Comparison of ENCODE assay signal across 9 cellular contexts in genomic region chr9:15513335-15513734, GRCh38. TPM values are rescaled to one million over a fixed set of nuclear protein-coding genes. Genes with fewer than 3 reads are reported as not detected.
A peak's percentile ranks its signal among the peaks of the same experiment; 100 is the strongest.
DNase-seq lines count a peak whose midpoint lies in the region; ATAC-seq and TF ChIP-seq lines count a peak whose summit lies in the region.
"Had no signal": no experiment of that assay in that cellular context is flagged by ENCODE, and none has a peak within 500 bp of the region (broad histone marks: within the 10 kb centered on the region; RNA-seq: fewer than 3 reads in every experiment).

No MANE protein-coding gene starts in this region.

- no peak overlapping the region for H3K23ac ChIP-seq in mesenchymal stem cell (ENCODE audit: low read length in 2 of 2)

- peak; percentile 12 to 51 (median 51); a peak in 5 of 6 replicates for TF ChIP-seq CTCF in HCT116 (IDR thresholded peaks at IDR 0.05 in 2 of 3, conservative IDR thresholded peaks at IDR 0.05 in 1 of 3; ENCODE audit: borderline replicate concordance in 1 of 3, insufficient read depth in 1 of 3, low read depth in 2 of 3, low read length in 2 of 3)

- CTCF ChIA-PET in HCT116 (lab: Charles Lee): interaction anchor here (1.3 kb wide), 1 partner anchor 20 kb away, joined by 4 read pairs; no protein-coding TSS in a partner anchor

- no peak overlapping the region for H2AK5ac ChIP-seq in mesenchymal stem cell (ENCODE audit: low read length, severe bottlenecking)

- intact Hi-C loops in HCT116 (cut with micrococcal nuclease): loop anchor here (5.0 kb wide), 1 partner anchor 39 kb away; the partner anchor contains the start of gene CCDC171

- no peaks in the 10 kb centered on the region for H3K9me2 ChIP-seq in HCT116 (ENCODE audit: insufficient read depth)

- H3K4me1 ChIP-seq in HCT116 (ENCODE audit: control insufficient read depth in 1 of 2, insufficient read depth in 2 of 2, low read length in 2 of 2) (peaks cover 11 to 27% of the 10 kb centered on the region in 2 experiments), mesenchymal stem cell (ENCODE audit: control insufficient read depth, insufficient read depth, low read depth, low read length) (no peaks in the 10 kb centered on the region)

- no peak overlapping the region for H2BK120ac ChIP-seq in mesenchymal stem cell (ENCODE audit: low read depth, low read length)

- H3K9me3 ChIP-seq in HCT116 (ENCODE audit: control insufficient read depth in 1 of 2, insufficient read depth in 1 of 2, low read depth in 1 of 2, low read length in 2 of 2) (no peaks in the 10 kb centered on the region), mesenchymal stem cell (ENCODE audit: control insufficient read depth, low read length) (no peaks in the 10 kb centered on the region)

- no peak for TF ChIP-seq POLR2A in HCT116 (IDR thresholded peaks at IDR 0.05; ENCODE audit: borderline replicate concordance, extremely low read depth, insufficient read depth, insufficient read length)

- H2BK15ac ChIP-seq in mesenchymal stem cell (ENCODE audit: low read depth, poor library complexity, severe bottlenecking): no peak overlapping the region

- no peak overlapping the region for H3K27ac ChIP-seq in HCT116 (ENCODE audit: low read depth, low read length)
- H3K27ac ChIP-seq in mesenchymal stem cell (ENCODE audit: low read length, poor library complexity, severe bottlenecking): no peak overlapping the region

- H3K14ac ChIP-seq in mesenchymal stem cell (ENCODE audit: low read length in 2 of 2): no peak overlapping the region

- H2BK12ac ChIP-seq in mesenchymal stem cell (ENCODE audit: low read length in 2 of 2): no peak overlapping the region

- ATAC-seq in HCT116 (peak; percentile 33), HG02870 (IDR thresholded peaks at IDR 0.05; ENCODE audit: unreplicated experiment) (no peak)

- RAD21 ChIA-PET in HCT116 (lab: Charles Lee; ENCODE audit: low non-redundant PET in 1 of 2, low total read pairs in 2 of 2, uncharacterized antibody in 2 of 2, unreplicated experiment in 2 of 2): no interaction called here

- no peak for TF ChIP-seq RAD21 in HCT116 (IDR thresholded peaks at IDR 0.05; ENCODE audit: low read depth)

- peaks cover 0 to 5% (median 0%) of the 10 kb centered on the region in 3 donors for H3K36me3 Mint-ChIP-seq in immature natural killer cell

- BruUV-seq in HCT116 (replicated peaks; lab: Mats Ljungman, UMichigan): no TSS peak

- peaks cover 3% of the 10 kb centered on the region for H3K79me1 ChIP-seq in mesenchymal stem cell (replicated peaks; ENCODE audit: low read length, poor library complexity, severe bottlenecking)

- H2AFZ ChIP-seq in HCT116 (ENCODE audit: low read depth, low read length, poor library complexity, severe bottlenecking) (peak overlapping the region; percentile 63), mesenchymal stem cell (ENCODE audit: low read depth, low read length) (no peak overlapping the region)

- peaks cover 22% of the 10 kb centered on the region for H3K79me2 ChIP-seq in HCT116 (ENCODE audit: insufficient read depth, low read length)

- no peak overlapping the region for H3K4me3 Mint-ChIP-seq in immature natural killer cell

- H3K9ac ChIP-seq in HCT116 (ENCODE audit: low read length) (no peak overlapping the region), mesenchymal stem cell (ENCODE audit: low read length) (no peak overlapping the region)

- H3K36me3 ChIP-seq in HCT116 (ENCODE audit: control insufficient read depth in 1 of 2, insufficient read depth in 2 of 2, low read length in 2 of 2) (peaks cover under 1 to 4% of the 10 kb centered on the region in 2 experiments; a peak in 1 of 4 replicates), mesenchymal stem cell (ENCODE audit: control insufficient read depth in 1 of 2, insufficient read depth in 2 of 2, low read depth in 1 of 2, low read length in 2 of 2) (no peaks in the 10 kb centered on the region)

- POLR2A ChIA-PET in HCT116 (lab: Charles Lee): interaction anchor here (1.6 kb wide), 1 partner anchor 40 kb away, joined by 4 read pairs; the partner anchor contains the start of gene CCDC171

- no CpG with 5 or more reads among the region's 1 CpG for WGBS in mesenchymal stem cell

- H3K9me3 Mint-ChIP-seq in immature natural killer cell: peaks cover 0 to 1% (median 0%) of the 10 kb centered on the region in 6 donors

- H3K27me3 ChIP-seq in HCT116 (ENCODE audit: insufficient read depth, low read length) (no peaks in the 10 kb centered on the region), mesenchymal stem cell (ENCODE audit: control insufficient read depth in 1 of 2, insufficient read depth in 1 of 2, low read length in 2 of 2) (no peaks in the 10 kb centered on the region)

- H4K8ac ChIP-seq in mesenchymal stem cell (ENCODE audit: low read length): no peak overlapping the region

- no peaks in the 10 kb centered on the region for H4K20me1 ChIP-seq in HCT116 (ENCODE audit: insufficient read depth)

- H3K27me3 Mint-ChIP-seq in immature natural killer cell (ENCODE audit: low read depth in 3 of 3): peaks cover 11 to 17% (median 14%) of the 10 kb centered on the region in 3 donors

- peak overlapping the region; percentile 40 for H3K4me2 ChIP-seq in HCT116 (ENCODE audit: low read length)
- H3K4me2 ChIP-seq in mesenchymal stem cell (ENCODE audit: low read length, poor library complexity, severe bottlenecking): no peak overlapping the region

- peak; percentile 9 to 29 for DNase-seq in NCI-H2081 (lab: John Stamatoyannopoulos, UW)
- no peak for DNase-seq in NCI-H2081 treated with DMSO at 0.1 percent for 48 hours (lab: John Stamatoyannopoulos, UW)
- DNase-seq in HCT116 (ENCODE audit: low read depth, low spot score): peak; percentile 41
- peak; percentile 25 for DNase-seq in SK-N-DZ (ENCODE audit: low spot score)
- peak; percentile 22 for DNase-seq in mesenchymal stem cell
- no peak for DNase-seq in immature natural killer cell
- no peak for DNase-seq in effector CD4-positive, alpha-beta T cell
- DNase-seq: SHP77 treated with DMSO at 0.1 percent for 48 hours had no signal

- no peak overlapping the region for H3K18ac ChIP-seq in mesenchymal stem cell (ENCODE audit: low read depth in 1 of 2, low read length in 2 of 2)

- no peak overlapping the region for H4K91ac ChIP-seq in mesenchymal stem cell (ENCODE audit: low read length)

- H3K27ac Mint-ChIP-seq in immature natural killer cell: peak overlapping the region in 1 of 6 donors; percentile 54

- H3K4me3 ChIP-seq in HCT116 (replicated peaks in 1 of 2; ENCODE audit: low read depth in 1 of 2, low read length in 2 of 2) (no peak overlapping the region), mesenchymal stem cell (ENCODE audit: insufficient read depth in 1 of 2, low read depth in 1 of 2, low read length in 2 of 2) (no peak overlapping the region)

- H3K4me1 Mint-ChIP-seq in immature natural killer cell: peaks cover 22 to 27% of the 10 kb centered on the region in 2 donors

- H2BK5ac ChIP-seq in mesenchymal stem cell (ENCODE audit: low read depth, low read length, poor library complexity, severe bottlenecking): no peak overlapping the region

- H3K4ac ChIP-seq in mesenchymal stem cell (ENCODE audit: low read depth in 1 of 2, low read length in 2 of 2): peak overlapping the region in 1 of 2 experiments; percentile 28

TF ChIP-seq in HCT116, 20 proteins besides CTCF, POLR2A, EP300 and RAD21:
- TF ChIP-seq, protein P1, sequence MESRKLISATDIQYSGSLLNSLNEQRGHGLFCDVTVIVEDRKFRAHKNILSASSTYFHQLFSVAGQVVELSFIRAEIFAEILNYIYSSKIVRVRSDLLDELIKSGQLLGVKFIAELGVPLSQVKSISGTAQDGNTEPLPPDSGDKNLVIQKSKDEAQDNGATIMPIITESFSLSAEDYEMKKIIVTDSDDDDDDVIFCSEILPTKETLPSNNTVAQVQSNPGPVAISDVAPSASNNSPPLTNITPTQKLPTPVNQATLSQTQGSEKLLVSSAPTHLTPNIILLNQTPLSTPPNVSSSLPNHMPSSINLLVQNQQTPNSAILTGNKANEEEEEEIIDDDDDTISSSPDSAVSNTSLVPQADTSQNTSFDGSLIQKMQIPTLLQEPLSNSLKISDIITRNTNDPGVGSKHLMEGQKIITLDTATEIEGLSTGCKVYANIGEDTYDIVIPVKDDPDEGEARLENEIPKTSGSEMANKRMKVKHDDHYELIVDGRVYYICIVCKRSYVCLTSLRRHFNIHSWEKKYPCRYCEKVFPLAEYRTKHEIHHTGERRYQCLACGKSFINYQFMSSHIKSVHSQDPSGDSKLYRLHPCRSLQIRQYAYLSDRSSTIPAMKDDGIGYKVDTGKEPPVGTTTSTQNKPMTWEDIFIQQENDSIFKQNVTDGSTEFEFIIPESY (IDR thresholded peaks at IDR 0.05; ENCODE audit: extremely low read depth, insufficient replicate concordance, low read length): no peak
- 0 out of 2 replicates have a peak, but pooled peaks have one; percentile 39 for TF ChIP-seq CBX3 (IDR thresholded peaks at IDR 0.05; ENCODE audit: low read depth)

RNA-seq across cellular contexts. Expression of gene PSIP1, which starts 2.6 kb away (rescaled TPM):
- total RNA-seq in HCT116 (2021; ENCODE audit: unreplicated experiment): 99.1 TPM
- polyA plus RNA-seq in HCT116 (2012): 29.2 and 46.1 TPM in 2 replicates
- 90.5 and 107 TPM in 2 replicates for polyA plus RNA-seq in SK-N-DZ (2014; cell fraction: cytosol; rRNA removed)
- 147 and 165 TPM in 2 replicates for polyA plus RNA-seq in SK-N-DZ (2014; cell fraction: nucleus; rRNA removed)
- 52.7 TPM for polyA plus RNA-seq in mesenchymal stem cell (2013, experiment 1 of 2)
- polyA plus RNA-seq in mesenchymal stem cell (2013, experiment 2 of 2): 54.9 TPM
- 10 to 100 TPM; 26.7 to 73.0 (median 64.8) TPM for polyA plus RNA-seq in immature natural killer cell

RNA-seq across cellular contexts. Expression of gene CCDC171, which starts 39.5 kb away (rescaled TPM):
- 2.6 TPM for total RNA-seq in HCT116 (2021; ENCODE audit: unreplicated experiment)
- 1.1 and 1.8 TPM in 2 replicates for polyA plus RNA-seq in HCT116 (2012)
- polyA plus RNA-seq in SK-N-DZ (2014; cell fraction: cytosol; rRNA removed): 2.0 and 2.1 TPM in 2 replicates
- polyA plus RNA-seq in SK-N-DZ (2014; cell fraction: nucleus; rRNA removed): 4.2 and 10.3 TPM in 2 replicates
- polyA plus RNA-seq in mesenchymal stem cell (2013, experiment 1 of 2): 0.51 TPM
- polyA plus RNA-seq in mesenchymal stem cell (2013, experiment 2 of 2): 0.49 TPM
- under 1 TPM in 2 of 3 donors, not detected in 1; 0.33 to 0.62 TPM for polyA plus RNA-seq in immature natural killer cell

Comparison
In these comparisons a context has a peak if more than half of its experiments do, and no peak if none do; other contexts are left out.
1. DNase-seq: peak in NCI-H2081 (2 of 2), HCT116 (single experiment), SK-N-DZ (single experiment) and mesenchymal stem cell (single experiment); none in NCI-H2081 treated with DMSO at 0.1 percent for 48 hours (single experiment), immature natural killer cell (0 of 3) and effector CD4-positive, alpha-beta T cell (single experiment).